ENCODE assay signal across 10 cellular contexts in the genomic region with DNA sequence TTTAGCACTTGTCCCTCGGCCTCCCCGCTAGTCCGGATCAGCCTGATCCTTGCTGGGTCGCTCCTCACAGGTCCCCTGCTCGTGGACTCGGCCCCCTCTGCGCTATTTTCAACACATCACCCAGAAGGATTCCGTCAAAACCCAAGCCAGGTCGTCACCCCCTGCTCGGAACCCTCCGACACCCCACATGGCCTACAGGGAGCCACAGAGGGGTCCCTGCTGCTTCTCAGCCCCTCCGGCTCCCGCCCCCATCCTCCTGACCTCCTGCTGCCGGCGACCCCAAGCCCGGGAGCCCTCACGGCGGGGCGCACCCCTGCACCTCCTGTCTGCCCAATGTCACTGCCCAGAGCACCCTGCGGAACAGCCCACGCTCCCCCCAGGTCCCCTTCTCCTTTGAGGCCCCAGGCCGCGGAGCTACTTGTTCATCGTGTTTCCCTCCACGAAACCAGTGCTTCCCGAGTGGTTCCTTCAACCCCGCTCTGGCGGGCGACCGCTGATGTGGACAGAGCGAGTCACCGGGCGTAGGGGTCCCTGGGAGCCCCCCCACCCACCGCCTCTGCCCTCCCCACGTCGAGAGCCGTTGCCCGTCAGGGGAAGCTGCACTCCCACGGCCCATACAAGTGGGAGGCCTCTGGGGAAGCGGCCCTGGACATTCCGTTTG. TPM values are rescaled to one million over a fixed set of nuclear protein-coding genes. Genes with fewer than 3 reads are reported as not detected.
DNase-seq lines count a peak whose midpoint lies in the region; FAIRE-seq and TF ChIP-seq lines count a peak whose summit lies in the region.
"Had no signal": no experiment of that assay in that cellular context is flagged by ENCODE, and none has a peak within 500 bp of the region (broad histone marks: within the 10 kb centered on the region; RNA-seq: fewer than 3 reads in every experiment).

No MANE protein-coding gene starts in this region.

- H2AFZ ChIP-seq in astrocyte (ENCODE audit: low read depth, low read length): peak overlapping the region; percentile 71
- peak overlapping the region; percentile 95 for H2AFZ ChIP-seq in hepatocyte

- no peaks in the 10 kb centered on the region for H3K36me3 Mint-ChIP-seq in CD14-positive monocyte
- H3K36me3 Mint-ChIP-seq in astrocyte (ENCODE audit: low read depth, unreplicated experiment): peaks cover 11% of the 10 kb centered on the region
- no peaks in the 10 kb centered on the region for H3K36me3 Mint-ChIP-seq in progenitor cell of endocrine pancreas (ENCODE audit: insufficient read depth)

- H3K4me2 ChIP-seq in astrocyte (ENCODE audit: low read length) (peak overlapping the region; percentile 99), hepatocyte (peak overlapping the region; percentile 97)

- peak overlapping the region; percentile 75 for H3K27ac ChIP-seq in astrocyte (ENCODE audit: low read depth, low read length)
- H3K27ac ChIP-seq in hepatocyte: peak overlapping the region; percentile 40

- peaks cover 40% of the 10 kb centered on the region for H3K4me1 ChIP-seq in astrocyte (ENCODE audit: insufficient read depth, low read length)
- H3K4me1 ChIP-seq in hepatocyte (ENCODE audit: insufficient read depth): peaks cover 31% of the 10 kb centered on the region

- intact Hi-C loops in CD14-positive monocyte (cut with micrococcal nuclease): loop anchor here in 1 of 2 donors (10.0 kb wide), 1 partner anchor 344 kb away; no protein-coding TSS in a partner anchor

- H3K4me3 ChIP-seq in astrocyte (ENCODE audit: insufficient read depth, low read depth, low read length) (peak overlapping the region; percentile 86), hepatocyte (peak overlapping the region; percentile 89), MG63 (no peak overlapping the region)

- H3K9me2 ChIP-seq in hepatocyte (replicated peaks; ENCODE audit: insufficient read depth): no peaks in the 10 kb centered on the region

- H3K4me1 Mint-ChIP-seq in CD14-positive monocyte: peaks cover 1% of the 10 kb centered on the region
- H3K4me1 Mint-ChIP-seq in astrocyte (ENCODE audit: low read depth, unreplicated experiment): peaks cover 28% of the 10 kb centered on the region
- H3K4me1 Mint-ChIP-seq in progenitor cell of endocrine pancreas (ENCODE audit: low read depth): peaks cover 9% of the 10 kb centered on the region
- H3K4me1 Mint-ChIP-seq: activated CD4-positive, alpha-beta T cell treated with anti-CD3 and anti-CD28 coated beads, Interleukin-2, amount 10 ng/mL, durations not matched to agents 24 days and 14 days had no signal

- FAIRE-seq in astrocyte (lab: Jason Lieb, UNC): no peak
- FAIRE-seq in HTR-8/SVneo (lab: Jason Lieb, UNC): no peak

- DNase-seq in CD14-positive monocyte (ENCODE audit: low spot score) (no peak), astrocyte (ENCODE audit: low read depth) (no peak), hepatocyte (ENCODE audit: low spot score) (no peak), progenitor cell of endocrine pancreas (ENCODE audit: low spot score, unreplicated experiment) (no peak), MG63 (no peak), NCI-H1048 (lab: John Stamatoyannopoulos, UW) (no peak), HTR-8/SVneo (ENCODE audit: insufficient read length, low spot score) (no peak), NCI-H446 treated with DMSO at 0.1 percent for 48 hours (lab: John Stamatoyannopoulos, UW) (no peak)
- DNase-seq: cerebellar nuclear complex had no signal

- WGBS in hepatocyte (ENCODE audit: low lambda C conversion rate, missing lambda C conversion rate): 77% methylated on average over 18 of the region's 41 CpGs

- no peaks in the 10 kb centered on the region for H3K9me3 ChIP-seq in astrocyte (ENCODE audit: insufficient read depth, low read depth, low read length)
- no peaks in the 10 kb centered on the region for H3K9me3 ChIP-seq in hepatocyte (ENCODE audit: low read depth)
- no peaks in the 10 kb centered on the region for H3K9me3 ChIP-seq in MG63

- H3K79me2 ChIP-seq in astrocyte (ENCODE audit: insufficient read depth, low read length) (peaks cover 49% of the 10 kb centered on the region), hepatocyte (peaks cover 31% of the 10 kb centered on the region)

- H3K27me3 ChIP-seq in astrocyte (ENCODE audit: insufficient read depth, low read length) (no peaks in the 10 kb centered on the region), hepatocyte (no peaks in the 10 kb centered on the region), MG63 (no peaks in the 10 kb centered on the region)

- H3K27ac Mint-ChIP-seq in CD14-positive monocyte: no peak overlapping the region
- no peak overlapping the region for H3K27ac Mint-ChIP-seq in astrocyte (ENCODE audit: unreplicated experiment)
- H3K27ac Mint-ChIP-seq in progenitor cell of endocrine pancreas: no peak overlapping the region
- H3K27ac Mint-ChIP-seq: activated CD4-positive, alpha-beta T cell treated with anti-CD3 and anti-CD28 coated beads, Interleukin-2, amount 10 ng/mL, durations not matched to agents 24 days and 14 days had no signal

- peaks cover 0 to 1% (median 0%) of the 10 kb centered on the region in 7 donors for H3K9me3 Mint-ChIP-seq in CD14-positive monocyte
- no peaks in the 10 kb centered on the region for H3K9me3 Mint-ChIP-seq in astrocyte (ENCODE audit: unreplicated experiment)
- H3K9me3 Mint-ChIP-seq in progenitor cell of endocrine pancreas (ENCODE audit: low read depth): no peaks in the 10 kb centered on the region
- H3K9me3 Mint-ChIP-seq: activated CD4-positive, alpha-beta T cell treated with anti-CD3 and anti-CD28 coated beads, Interleukin-2, amount 10 ng/mL, durations not matched to agents 24 days and 14 days had no signal

- peaks cover 4 to 7% (median 5%) of the 10 kb centered on the region in 3 donors for H3K27me3 Mint-ChIP-seq in CD14-positive monocyte (ENCODE audit: low read depth in 3 of 3)
- H3K27me3 Mint-ChIP-seq in astrocyte (ENCODE audit: low read depth, unreplicated experiment): no peaks in the 10 kb centered on the region
- peaks cover 10% of the 10 kb centered on the region for H3K27me3 Mint-ChIP-seq in progenitor cell of endocrine pancreas

- peaks cover 42% of the 10 kb centered on the region for H4K20me1 ChIP-seq in astrocyte (ENCODE audit: insufficient read depth, low read length)
- H4K20me1 ChIP-seq in hepatocyte (ENCODE audit: insufficient read depth, poor library complexity, severe bottlenecking): no peaks in the 10 kb centered on the region

- peak overlapping the region; percentile 96 for H3K9ac ChIP-seq in astrocyte (ENCODE audit: low read length)

- peak overlapping the region; percentile 39 to 57 for H3K4me3 Mint-ChIP-seq in CD14-positive monocyte
- peak overlapping the region; percentile 75 for H3K4me3 Mint-ChIP-seq in astrocyte (ENCODE audit: unreplicated experiment)
- H3K4me3 Mint-ChIP-seq in progenitor cell of endocrine pancreas (ENCODE audit: low read depth): peak overlapping the region; percentile 64
- H3K4me3 Mint-ChIP-seq: activated CD4-positive, alpha-beta T cell treated with anti-CD3 and anti-CD28 coated beads, Interleukin-2, amount 10 ng/mL, durations not matched to agents 24 days and 14 days had no signal

- TF ChIP-seq CTCF in CD14-positive monocyte (IDR thresholded peaks at IDR 0.05): no peak
- no peak for TF ChIP-seq CTCF in astrocyte (IDR thresholded peaks at IDR 0.05; ENCODE audit: insufficient read depth, low read depth, low read length)
- TF ChIP-seq CTCF in hepatocyte (IDR thresholded peaks at IDR 0.05; ENCODE audit: poor library complexity): no peak
- no peak for TF ChIP-seq CTCF in progenitor cell of endocrine pancreas (IDR thresholded peaks at IDR 0.05; ENCODE audit: unreplicated experiment)

- H3K36me3 ChIP-seq in astrocyte (ENCODE audit: insufficient read depth, low read length): no peaks in the 10 kb centered on the region
- H3K36me3 ChIP-seq in hepatocyte (replicated peaks; ENCODE audit: insufficient read depth, low read depth): no peaks in the 10 kb centered on the region
- H3K36me3 ChIP-seq in MG63: no peaks in the 10 kb centered on the region

RNA-seq across cellular contexts. Expression of gene MYL9, which starts 0.6 kb away (rescaled TPM):
- polyA plus RNA-seq in CD14-positive monocyte (under 1 TPM; 0.08 to 0.20 TPM), hepatocyte (169 and 175 TPM in 2 replicates)
- total RNA-seq in astrocyte (1,166 and 1,247 TPM in 2 replicates), hepatocyte (31.8 and 46.0 TPM in 2 replicates), progenitor cell of endocrine pancreas (31.0 and 46.0 TPM in 2 replicates)
- total RNA-seq in MG63 (2014; rRNA removed; shearing (Covaris generic); ENCODE audit: low replicate concordance): 1.3 TPM in 1 of 2 replicates, not detected in the other

RNA-seq across cellular contexts. Expression of gene TGIF2, which starts 32.7 kb away (rescaled TPM):
- polyA plus RNA-seq in CD14-positive monocyte: 10 to 100 TPM; 11.0 to 12.2 TPM
- 24.4 and 27.8 TPM in 2 replicates for total RNA-seq in astrocyte
- total RNA-seq in hepatocyte: 27.0 and 30.6 TPM in 2 replicates
- 32.4 and 38.5 TPM in 2 replicates for polyA plus RNA-seq in hepatocyte
- 121 and 140 TPM in 2 replicates for total RNA-seq in progenitor cell of endocrine pancreas
- total RNA-seq in MG63 (2014; rRNA removed; shearing (Covaris generic); ENCODE audit: low replicate concordance): 16.3 and 18.5 TPM in 2 replicates

Comparison
In these comparisons a context has a peak if more than half of its experiments do, and no peak if none do; other contexts are left out.
1. RNA of gene MYL9, which starts 0.6 kb away (total RNA-seq): 1,166 to 1,247 TPM in astrocyte; 31.8 to 46.0 TPM in hepatocyte, 31.0 to 46.0 TPM in progenitor cell of endocrine pancreas and 1.3 TPM in MG63; every median in the first group is over 10 times any median in the second.
2. Peak in every context shown above with its lines, with median percentiles within 50 percentile points of each other: H3K4me3 Mint-ChIP-seq.